Comparison of ENCODE assay signal across 29 cellular contexts in genomic region chr1:18358600-18358999, GRCh38.
A peak's percentile ranks its signal among the peaks of the same experiment; 100 is the strongest.
DNase-seq lines count a peak whose midpoint lies in the region; ATAC-seq, FAIRE-seq and TF ChIP-seq lines count a peak whose summit lies in the region.
"Had no signal": no experiment of that assay in that cellular context is flagged by ENCODE, and none has a peak within 500 bp of the region (broad histone marks: within the 10 kb centered on the region; RNA-seq: fewer than 3 reads in every experiment).

No MANE protein-coding gene starts in this region.

- no peaks in the 10 kb centered on the region for H3K79me2 ChIP-seq in H1 (ENCODE audit: control insufficient read depth in 1 of 2, insufficient read depth in 2 of 2, low read length in 2 of 2)

- intact Hi-C loops in A673 (cut with micrococcal nuclease; ENCODE audit: unreplicated experiment) = no loop called here
- intact Hi-C loops in breast epithelium (cut with DNase I; ENCODE audit: low total_unique reads) = no loop called here
- intact Hi-C loops in MCF 10A (cut with micrococcal nuclease) = no loop called here

- H3K36me3 Mint-ChIP-seq in MCF 10A (ENCODE audit: insufficient read depth, unreplicated experiment) = no peaks in the 10 kb centered on the region
- H3K36me3 Mint-ChIP-seq: CD14-positive monocyte; CD4-positive, alpha-beta memory T cell; CD4-positive, CD25-positive, alpha-beta regulatory T cell; CD8-positive, alpha-beta memory T cell had no signal

- H3K4me3 ChIP-seq in A549 (no peak overlapping the region), A673 (ENCODE audit: low read depth, low read length, poor library complexity, severe bottlenecking) (no peak overlapping the region), SK-N-MC (no peak overlapping the region), H1 (ENCODE audit: extremely low read depth in 1 of 4, insufficient read depth in 2 of 4, low read depth in 3 of 4, low read length in 4 of 4) (no peak overlapping the region), breast epithelium (no peak overlapping the region)
- H3K4me3 ChIP-seq: BLaER1 had no signal

- no peaks in the 10 kb centered on the region for H4K20me1 ChIP-seq in H1 (replicated peaks in 1 of 2; ENCODE audit: control insufficient read depth in 1 of 2, insufficient read depth in 2 of 2, low read length in 2 of 2)
- H4K20me1 ChIP-seq: BLaER1 had no signal

- H2BK12ac ChIP-seq in H1 (ENCODE audit: low read depth, low read length) = no peak overlapping the region

- POLR2A ChIA-PET in A549 (lab: Yijun Ruan, JAX) = no interaction called here
- POLR2A ChIA-PET in A673 (lab: Charles Lee; ENCODE audit: low non-redundant PET) = interaction anchor here (0.7 kb wide), 1 partner anchor 18 kb away, joined by 7 read pairs; no protein-coding TSS in a partner anchor
- POLR2A ChIA-PET in H1 (lab: Charles Lee; ENCODE audit: partially characterized antibody) = no interaction called here
- POLR2A ChIA-PET in MCF 10A (lab: Yijun Ruan, JAX) = no interaction called here

- CTCF ChIA-PET in A549 (lab: Yijun Ruan, JAX) = interaction anchor here (0.6 kb wide), 1 partner anchor 882 kb away, joined by 3 read pairs; no protein-coding TSS in a partner anchor
- CTCF ChIA-PET in A673 (lab: Charles Lee) = no interaction called here
- CTCF ChIA-PET in H1 (lab: Charles Lee; ENCODE audit: partially characterized antibody) = interaction anchor here (0.6 to 1.7 kb wide), 6 partner anchors 11 to 507 kb away, joined by 3 to 6 read pairs (median 3); no protein-coding TSS in a partner anchor
- CTCF ChIA-PET in MCF 10A (lab: Yijun Ruan, JAX) = interaction anchor here (0.6 to 0.7 kb wide), 2 partner anchors 16 to 39 kb away, joined by 3 read pairs; no protein-coding TSS in a partner anchor

- peaks cover 34% of the 10 kb centered on the region for H3K27me3 Mint-ChIP-seq in MCF 10A (ENCODE audit: insufficient read depth, unreplicated experiment)

- WGBS in A549 (ENCODE audit: missing lambda C conversion rate) = 0% methylated on average over 1 of the region's 1 CpG
- 83% methylated on average over 1 of the region's 1 CpG; no CpG with 5 or more reads in 1 of the 2 experiments for WGBS in H1 (ENCODE audit: extremely low coverage in 1 of 2, insufficient coverage in 1 of 2, insufficient read length in 1 of 2, insufficient replicate concordance in 2 of 2, low coverage in 1 of 2, low lambda C conversion rate in 2 of 2, missing lambda C conversion rate in 1 of 2), 2 experiments

- no peak for TF ChIP-seq RAD21 in A549 (conservative IDR thresholded peaks at IDR 0.05 in 1 of 2, IDR thresholded peaks at IDR 0.05 in 1 of 2)
- no peak for TF ChIP-seq RAD21 in H1 (IDR thresholded peaks at IDR 0.05 in 1 of 2, conservative IDR thresholded peaks at IDR 0.05 in 1 of 2; ENCODE audit: low read depth in 2 of 2, low read length in 2 of 2)

- H2BK120ac ChIP-seq in H1 (replicated peaks; ENCODE audit: low read depth, low read length) = no peak overlapping the region

- no peak overlapping the region for H3K23ac ChIP-seq in H1 (ENCODE audit: insufficient read length)

- H2BK15ac ChIP-seq in H1 (ENCODE audit: low read length) = no peak overlapping the region

- H3K14ac ChIP-seq in H1 (ENCODE audit: insufficient read length) = no peak overlapping the region

- no peak overlapping the region for H3K4me3 Mint-ChIP-seq in MCF 10A (ENCODE audit: unreplicated experiment)
- H3K4me3 Mint-ChIP-seq: CD14-positive monocyte; CD4-positive, alpha-beta memory T cell; CD4-positive, CD25-positive, alpha-beta regulatory T cell; CD8-positive, alpha-beta memory T cell had no signal

- no peak overlapping the region for H3K56ac ChIP-seq in H1 (replicated peaks; ENCODE audit: insufficient read length, low read depth, low read length)

- no peaks in the 10 kb centered on the region for H3K27me3 ChIP-seq in A673 (replicated peaks; ENCODE audit: insufficient read depth, low read depth, low read length, poor library complexity)
- H3K27me3 ChIP-seq in H1 (replicated peaks in 1 of 4; ENCODE audit: control insufficient read depth in 3 of 4, extremely low read depth in 1 of 4, insufficient read depth in 3 of 4, low read length in 3 of 4) = no peaks in the 10 kb centered on the region
- peaks cover 0 to 35% of the 10 kb centered on the region in 2 donors for H3K27me3 ChIP-seq in breast epithelium
- H3K27me3 ChIP-seq: BE2C, BLaER1 had no signal

- no peak overlapping the region for H2AFZ ChIP-seq in H1 (ENCODE audit: low read length)

- no peak for FAIRE-seq in A549 (lab: Jason Lieb, UNC)
- FAIRE-seq in H1 (lab: Jason Lieb, UNC) = no peak
- FAIRE-seq: A204.1, G401.6, GM12891, GM19239 had no signal

- TF ChIP-seq EP300 in A549 (IDR thresholded peaks at IDR 0.05) (no peak), H1 (IDR thresholded peaks at IDR 0.05; ENCODE audit: borderline replicate concordance in 1 of 2, low read depth in 2 of 2, low read length in 2 of 2) (no peak)

- H3K27ac ChIP-seq in A549 (no peak overlapping the region), A673 (ENCODE audit: low read depth, low read length, poor library complexity, severe bottlenecking) (peak overlapping the region; percentile 92), SK-N-MC (peak overlapping the region; percentile 91), H1 (ENCODE audit: low read depth, low read length) (no peak overlapping the region), breast epithelium (no peak overlapping the region)
- H3K27ac ChIP-seq: BLaER1 had no signal

- no peaks in the 10 kb centered on the region for H3K4me1 Mint-ChIP-seq in MCF 10A (ENCODE audit: insufficient read depth, unreplicated experiment)
- H3K4me1 Mint-ChIP-seq: CD14-positive monocyte; CD4-positive, alpha-beta memory T cell; CD4-positive, CD25-positive, alpha-beta regulatory T cell; CD8-positive, alpha-beta memory T cell had no signal

- H3K36me3 ChIP-seq in A673 (ENCODE audit: insufficient read depth, low read length, poor library complexity, severe bottlenecking) = no peaks in the 10 kb centered on the region
- no peaks in the 10 kb centered on the region for H3K36me3 ChIP-seq in SK-N-MC (ENCODE audit: insufficient read depth, low read length)
- H3K36me3 ChIP-seq in H1 (ENCODE audit: control insufficient read depth in 2 of 4, insufficient read depth in 4 of 4, low read length in 3 of 4) = no peaks in the 10 kb centered on the region
- no peaks in the 10 kb centered on the region for H3K36me3 ChIP-seq in breast epithelium
- H3K36me3 ChIP-seq: BE2C, BLaER1 had no signal

- H3K27ac Mint-ChIP-seq in MCF 10A (ENCODE audit: low read depth, unreplicated experiment) = no peak overlapping the region
- H3K27ac Mint-ChIP-seq: CD14-positive monocyte; CD4-positive, alpha-beta memory T cell; CD4-positive, CD25-positive, alpha-beta regulatory T cell; CD8-positive, alpha-beta memory T cell had no signal

- BruUV-seq in A673 (replicated peaks; lab: Mats Ljungman, UMichigan) = no TSS peak
- no TSS peak for BruUV-seq in MCF 10A (replicated peaks; lab: Mats Ljungman, UMichigan)

- peak overlapping the region; percentile 14 for H3K9ac ChIP-seq in SK-N-MC (ENCODE audit: insufficient read length)
- H3K9ac ChIP-seq in H1 (replicated peaks in 1 of 4; ENCODE audit: extremely low read depth in 1 of 4, low read depth in 3 of 4, low read length in 3 of 4) = no peak overlapping the region
- H3K9ac ChIP-seq: BLaER1 had no signal

- no peak overlapping the region for H4K91ac ChIP-seq in H1 (replicated peaks; ENCODE audit: insufficient read length, low read length)

- H3K9me3 Mint-ChIP-seq in MCF 10A (ENCODE audit: unreplicated experiment) = no peaks in the 10 kb centered on the region

- H3K79me1 ChIP-seq in H1 (ENCODE audit: low read depth, low read length) = no peaks in the 10 kb centered on the region

- H3K4me1 ChIP-seq in A549 (no peaks in the 10 kb centered on the region), A673 (ENCODE audit: insufficient read depth, low read length, poor library complexity, severe bottlenecking) (peaks cover 29% of the 10 kb centered on the region), H1 (replicated peaks in 1 of 4; ENCODE audit: control insufficient read depth in 3 of 4, insufficient read depth in 4 of 4, low read length in 3 of 4) (no peaks in the 10 kb centered on the region; a peak in 3 of 7 replicates), breast epithelium (no peaks in the 10 kb centered on the region)
- H3K4me1 ChIP-seq: BE2C had no signal

- H4K8ac ChIP-seq in H1 (ENCODE audit: extremely low read depth, insufficient read depth, low read length) = no peak overlapping the region

- DNase-seq in A549 (ENCODE audit: low read depth in 1 of 2, low spot score in 1 of 2) (no peak), A673 (ENCODE audit: low spot score) (no peak), SK-N-MC (ENCODE audit: low read depth, low spot score) (no peak), H1 (ENCODE audit: low read depth in 1 of 2, low spot score in 2 of 2) (no peak), breast epithelium (ENCODE audit: low spot score in 2 of 2) (no peak), MCF 10A (ENCODE audit: unreplicated experiment) (no peak)
- DNase-seq: 8988T; ACHN; BE2C; C1 segment of cervical spinal cord; CD4-positive, alpha-beta memory T cell; CD4-positive, CD25-positive, alpha-beta regulatory T cell; CD8-positive, alpha-beta memory T cell; COR-L47; DMS 273 treated with DMSO at 0.1 percent for 48 hours; DMS153; DMS53; DMS79; DND-41; EL; GF-D8 had no signal

- no peak overlapping the region for H2BK5ac ChIP-seq in H1 (ENCODE audit: low read depth, low read length)

- no peak for TF ChIP-seq POLR2A in A549 (IDR thresholded peaks at IDR 0.05; ENCODE audit: low read length)
- TF ChIP-seq POLR2A in H1 (IDR thresholded peaks at IDR 0.05; ENCODE audit: control extremely low read depth in 1 of 2, low read depth in 2 of 2, low read length in 2 of 2) = no peak
- no peak for TF ChIP-seq POLR2A in breast epithelium (IDR thresholded peaks at IDR 0.05)

- no peak overlapping the region for H2AK5ac ChIP-seq in H1 (ENCODE audit: low read depth, low read length)

- H3K9me3 ChIP-seq in A549 (no peaks in the 10 kb centered on the region), A673 (ENCODE audit: low read depth, low read length, poor library complexity, severe bottlenecking) (no peaks in the 10 kb centered on the region), SK-N-MC (ENCODE audit: low read depth, low read length) (no peaks in the 10 kb centered on the region), H1 (ENCODE audit: insufficient read depth in 2 of 2, low read depth in 1 of 2, low read length in 1 of 2) (no peaks in the 10 kb centered on the region), breast epithelium (no peaks in the 10 kb centered on the region)
- H3K9me3 ChIP-seq: BE2C, BLaER1 had no signal

- TF ChIP-seq CTCF in A549 (IDR thresholded peaks at IDR 0.05) (no peak), A673 (conservative IDR thresholded peaks at IDR 0.05; ENCODE audit: low read depth, low read length) (no peak), H1 (IDR thresholded peaks at IDR 0.05; ENCODE audit: control extremely low read depth in 1 of 3, insufficient read depth in 1 of 3, low read depth in 1 of 3, low read length in 3 of 3) (no peak), breast epithelium (IDR thresholded peaks at IDR 0.05) (no peak), MCF 10A (IDR thresholded peaks at IDR 0.05; ENCODE audit: unreplicated experiment) (no peak)

- no peak overlapping the region for H3K4me2 ChIP-seq in A549
- H3K4me2 ChIP-seq in H1 (ENCODE audit: insufficient read depth in 1 of 2, low read depth in 2 of 2, low read length in 2 of 2) = no peak overlapping the region
- H3K4me2 ChIP-seq: BLaER1 had no signal

- no peak overlapping the region for H4K5ac ChIP-seq in H1 (ENCODE audit: insufficient read length, low read depth, low read length)

- H2BK20ac ChIP-seq in H1 (ENCODE audit: low read length) = no peak overlapping the region

- H3K23me2 ChIP-seq in H1 (ENCODE audit: low read depth, low read length) = peaks cover 8% of the 10 kb centered on the region; the same call in 1 of the 2 replicates

- no peak overlapping the region for H3K18ac ChIP-seq in H1 (ENCODE audit: extremely low read depth, low read length)

- H3K4ac ChIP-seq in H1 (replicated peaks; ENCODE audit: insufficient read length, low read depth, low read length) = no peak overlapping the region

- ATAC-seq in A549 (no peak), HG03025 (IDR thresholded peaks at IDR 0.05; ENCODE audit: low FRiP score, unreplicated experiment) (no peak), GM21423 (IDR thresholded peaks at IDR 0.05; ENCODE audit: unreplicated experiment) (no peak)

Comparison
In these comparisons a context has a peak if more than half of its experiments do, and no peak if none do; other contexts are left out.
1. H3K27ac ChIP-seq: peak in A673 (single experiment) and SK-N-MC (single experiment); none in A549 (0 of 2), H1 (single experiment) and breast epithelium (0 of 2).
2. Of the 18 proteins assayed by ChIP-seq in both H1 and A549: peak only in H1: KDM1A; only in A549: none; in both: none; in neither: 17.